1 cellular context compared by ENCODE assay signal in the genomic region with DNA sequence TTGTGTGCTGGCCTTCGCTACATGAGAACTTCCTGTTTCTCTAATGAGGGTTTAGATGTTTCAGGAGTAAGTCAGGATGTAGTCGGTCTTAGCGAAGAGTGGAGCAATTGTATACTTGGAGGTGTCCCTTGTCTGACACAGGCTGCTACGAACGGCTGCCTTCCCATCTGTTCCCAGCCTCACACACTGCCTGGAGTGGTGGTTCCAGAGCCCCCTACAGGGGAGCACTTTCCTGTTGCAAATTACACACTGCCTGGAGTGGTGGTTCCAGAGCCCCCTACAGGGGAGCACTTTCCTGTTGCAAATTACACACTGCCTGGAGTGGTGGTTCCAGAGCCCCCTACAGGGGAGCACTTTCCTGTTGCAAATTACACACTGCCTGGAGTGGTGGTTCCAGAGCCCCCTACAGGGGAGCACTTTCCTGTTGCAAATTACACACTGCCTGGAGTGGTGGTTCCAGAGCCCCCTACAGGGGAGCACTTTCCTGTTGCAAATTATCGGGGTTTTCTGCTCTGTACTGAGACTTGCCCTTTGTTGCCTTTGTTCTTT.
TF ChIP-seq lines count a peak whose summit lies in the region.

No MANE protein-coding gene starts in this region.

TF ChIP-seq in K562, 482 proteins besides CTCF, POLR2A, EP300 and RAD21:
- 0 out of 2 replicates have a peak, but pooled peaks have one; percentile 14 for TF ChIP-seq SMC3 (conservative IDR thresholded peaks at IDR 0.05; ENCODE audit: insufficient read depth, low read depth, low read length)
